24 cellular contexts compared by ENCODE assay signal in genomic region chr1:78157162-78157561, GRCh38.
DNase-seq lines count a peak whose midpoint lies in the region; ATAC-seq and TF ChIP-seq lines count a peak whose summit lies in the region.
"Had no signal": no experiment of that assay in that cellular context is flagged by ENCODE, and none has a peak within 500 bp of the region (broad histone marks: within the 10 kb centered on the region; RNA-seq: fewer than 3 reads in every experiment).

No MANE protein-coding gene starts in this region.

- no peaks in the 10 kb centered on the region for H4K20me1 ChIP-seq in mammary epithelial cell (ENCODE audit: insufficient read depth, low read length)

- ATAC-seq in GM18517 (IDR thresholded peaks at IDR 0.05; ENCODE audit: unreplicated experiment) (no peak), HG02623 (IDR thresholded peaks at IDR 0.05; ENCODE audit: unreplicated experiment) (no peak)
- ATAC-seq: activated CD8-positive, alpha-beta T cell treated with anti-CD3 and anti-CD28 coated beads for 36 hours; activated T-cell treated with anti-CD3 and anti-CD28 coated beads, Interleukin-2, amount 50 U/mL, for 4 hours; left colon had no signal

- H3K36me3 ChIP-seq in mammary epithelial cell (ENCODE audit: insufficient read depth, low read length), result no peaks in the 10 kb centered on the region
- H3K36me3 ChIP-seq: neutrophil, transverse colon, WERI-Rb-1 had no signal

- intact Hi-C loops in mammary epithelial cell (cut with micrococcal nuclease), result no loop called here

- TF ChIP-seq CTCF in AG09309 (IDR thresholded peaks at IDR 0.05; ENCODE audit: control insufficient read depth, insufficient read depth, low read depth, low read length, missing control alignments) (no peak), mammary epithelial cell (conservative IDR thresholded peaks at IDR 0.05 in 1 of 2, IDR thresholded peaks at IDR 0.05 in 1 of 2; ENCODE audit: extremely low read depth in 1 of 2, insufficient read depth in 1 of 2, low read depth in 1 of 2, low read length in 2 of 2) (no peak)

- no peak overlapping the region for H3K4me3 ChIP-seq in AG09309 (ENCODE audit: control insufficient read depth, low read depth, low read length)
- no peak overlapping the region for H3K4me3 ChIP-seq in mammary epithelial cell (replicated peaks in 1 of 3; ENCODE audit: insufficient read depth in 1 of 3, low read depth in 2 of 3, low read length in 3 of 3)
- H3K4me3 ChIP-seq: transverse colon had no signal

- H3K27me3 ChIP-seq in mammary epithelial cell (ENCODE audit: insufficient read depth, low read length), result no peaks in the 10 kb centered on the region
- H3K27me3 ChIP-seq: transverse colon had no signal

- peak overlapping the region; percentile 41 for H3K4me2 ChIP-seq in mammary epithelial cell (ENCODE audit: insufficient read depth, low read depth, low read length)

- H3K4me1 ChIP-seq in mammary epithelial cell (ENCODE audit: insufficient read depth, low read length), result peaks cover 14% of the 10 kb centered on the region
- H3K4me1 ChIP-seq: transverse colon had no signal

- no peak overlapping the region for H3K27ac ChIP-seq in mammary epithelial cell (ENCODE audit: insufficient read depth, low read depth, low read length)
- H3K27ac ChIP-seq: HL-60, neutrophil, transverse colon, WERI-Rb-1 had no signal

- H3K9ac ChIP-seq in mammary epithelial cell (ENCODE audit: insufficient read depth, low read length), result no peak overlapping the region

- in situ Hi-C loops in mammary epithelial cell (cut with MboI; ENCODE audit: low sequenced_read_pairs in 2 of 2), result no loop called here

- H3K79me2 ChIP-seq in mammary epithelial cell (ENCODE audit: insufficient read depth, low read length), result no peaks in the 10 kb centered on the region

- dilution Hi-C loops in mammary epithelial cell (cut with HindIII; ENCODE audit: low sequenced_read_pairs), result no loop called here

- DNase-seq in AG09309 (ENCODE audit: low read depth) (peak; percentile 25), NCI-H226 (peak; percentile 56), mammary epithelial cell (peak; percentile 20), iris pigment epithelial cell (ENCODE audit: low read depth) (peak; percentile 86), activated gamma-delta T cell treated with Interleukin-2 at 50 U/mL for 16 hours (no peak), kidney tubule cell (ENCODE audit: low spot score) (no peak)
- DNase-seq: activated CD8-positive, alpha-beta T cell treated with anti-CD3 and anti-CD28 coated beads for 36 hours; activated T-cell treated with anti-CD3 and anti-CD28 coated beads, Interleukin-2, amount 50 U/mL, for 4 hours; DND-41; endodermal cell; KBM-7; left colon; NCI-H1092 treated with DMSO at 0.1 percent for 48 hours; NCI-H510A treated with DMSO at 0.1 percent for 48 hours; retina; SHP77 treated with DMSO at 0.1 percent for 48 hours; stimulated activated naive CD4-positive, alpha-beta T cell; T-helper 2 cell; transverse colon; WERI-Rb-1 had no signal

- no TSS peak for BruUV-seq in mammary epithelial cell (replicated peaks; lab: Mats Ljungman, UMichigan)

- H3K9me3 ChIP-seq in mammary epithelial cell (replicated peaks; ENCODE audit: insufficient read depth, low read length), result no peaks in the 10 kb centered on the region
- H3K9me3 ChIP-seq: neutrophil, transverse colon had no signal

- CTCF ChIA-PET in mammary epithelial cell (lab: Charles Lee; ENCODE audit: low non-redundant PET), result no interaction called here

- peak overlapping the region; percentile 16 for H2AFZ ChIP-seq in mammary epithelial cell (ENCODE audit: low read depth, low read length)

Comparison
In these comparisons a context has a peak if more than half of its experiments do, and no peak if none do; other contexts are left out.
1. DNase-seq: peak in AG09309 (single experiment), NCI-H226 (single experiment), mammary epithelial cell (single experiment) and iris pigment epithelial cell (single experiment); none in activated gamma-delta T cell treated with Interleukin-2 at 50 U/mL for 16 hours (single experiment) and kidney tubule cell (single experiment).